Comparison of ENCODE assay signal across 8 cellular contexts in genomic region chr19:17406039-17406886, GRCh38. TPM values are rescaled to one million over a fixed set of nuclear protein-coding genes. Genes with fewer than 3 reads are reported as not detected.
DNase-seq lines count a peak whose midpoint lies in the region; ATAC-seq lines count a peak whose summit lies in the region.

No MANE protein-coding gene starts in this region.

- H3K9me3 ChIP-seq in Karpas-422 (ENCODE audit: low read length), result no peaks in the 10 kb centered on the region
- H3K9me3 ChIP-seq in mucosa of rectum (ENCODE audit: control insufficient read depth in 2 of 2, low read length in 2 of 2), result no peaks in the 10 kb centered on the region

- H3K27ac ChIP-seq in Karpas-422 (ENCODE audit: low read length) (peak overlapping the region; percentile 96), angular gyrus (ENCODE audit: low read depth, low read length) (peak overlapping the region; percentile 77), mucosa of rectum (ENCODE audit: low read depth in 2 of 2, low read length in 2 of 2) (peak overlapping the region; percentile 80 to 93)

- peak; percentile 13 for DNase-seq in activated naive CD4-positive, alpha-beta T cell treated with Interleukin-2 at 50 U/mL for 16 hours
- DNase-seq in activated naive CD4-positive, alpha-beta T cell (lab: John Stamatoyannopoulos, UW), result no peak
- no peak for DNase-seq in Karpas-422
- no peak for DNase-seq in cerebellar cortex (ENCODE audit: low spot score)
- no peak for DNase-seq in NCI-H2171 treated with DMSO at 0.1 percent for 48 hours (lab: John Stamatoyannopoulos, UW)

- peak overlapping the region; percentile 89 for H3K4me2 ChIP-seq in Karpas-422 (ENCODE audit: low read depth, low read length, poor library complexity, severe bottlenecking)

- no peaks in the 10 kb centered on the region for H3K27me3 ChIP-seq in Karpas-422 (ENCODE audit: low read length)
- H3K27me3 ChIP-seq in mucosa of rectum (ENCODE audit: control insufficient read depth in 2 of 2, insufficient read depth in 2 of 2, low read length in 2 of 2), result no peaks in the 10 kb centered on the region

- H3K79me2 ChIP-seq in Karpas-422 (ENCODE audit: low read length), result peaks cover 54% of the 10 kb centered on the region

- H3K36me3 ChIP-seq in Karpas-422 (ENCODE audit: insufficient read depth, low read length) (peaks cover 14% of the 10 kb centered on the region), mucosa of rectum (ENCODE audit: control insufficient read depth in 2 of 2, insufficient read depth in 2 of 2, low read length in 2 of 2) (no peaks in the 10 kb centered on the region)

- peak overlapping the region; percentile 91 for H3K9ac ChIP-seq in Karpas-422 (ENCODE audit: low read length)
- H3K9ac ChIP-seq in mucosa of rectum (ENCODE audit: low read depth in 1 of 2, low read length in 2 of 2), result peak overlapping the region; percentile 58 to 68

- H3K4me1 ChIP-seq in Karpas-422 (ENCODE audit: low read length) (peaks cover 39% of the 10 kb centered on the region), mucosa of rectum (ENCODE audit: control insufficient read depth in 2 of 2, insufficient read depth in 2 of 2, low read length in 2 of 2) (peaks cover 4 to 6% of the 10 kb centered on the region in 2 donors)

- H3K9me2 ChIP-seq in Karpas-422 (replicated peaks; ENCODE audit: insufficient read depth, low read length), result no peaks in the 10 kb centered on the region

- no peak overlapping the region for H2AFZ ChIP-seq in Karpas-422 (ENCODE audit: low read length)

- ATAC-seq in GM18517 (IDR thresholded peaks at IDR 0.05; ENCODE audit: unreplicated experiment), result no peak

- peaks cover 3% of the 10 kb centered on the region; the same call in 1 of the 2 replicates for H4K20me1 ChIP-seq in Karpas-422 (ENCODE audit: insufficient read depth, low read depth, low read length)

- H3K4me3 ChIP-seq in Karpas-422 (ENCODE audit: low read length) (peak overlapping the region; percentile 79), mucosa of rectum (ENCODE audit: low read length in 2 of 2) (peak overlapping the region; percentile 60 to 81)

RNA-seq across cellular contexts. Expression of gene BST2, which starts 0.8 kb away (rescaled TPM):
- total RNA-seq in Karpas-422 (2014; rRNA removed; shearing (Covaris generic); ENCODE audit: low replicate concordance), result 56.2 and 156 TPM in 2 replicates

RNA-seq across cellular contexts. Expression of gene CCDC194, which starts 12.3 kb away (rescaled TPM):
- total RNA-seq in Karpas-422 (2014; rRNA removed; shearing (Covaris generic); ENCODE audit: low replicate concordance), result 4.1 and 9.3 TPM in 2 replicates

RNA-seq across cellular contexts. Expression of gene MVB12A, which starts 13.6 kb away (rescaled TPM):
- total RNA-seq in Karpas-422 (2014; rRNA removed; shearing (Covaris generic); ENCODE audit: low replicate concordance), result 44.7 and 55.2 TPM in 2 replicates

RNA-seq across cellular contexts. Expression of gene PLVAP, which starts 29.1 kb away (rescaled TPM):
- 0.22 and 0.41 TPM in 2 replicates for total RNA-seq in Karpas-422 (2014; rRNA removed; shearing (Covaris generic); ENCODE audit: low replicate concordance)

RNA-seq across cellular contexts. Expression of gene TMEM221, which starts 42.2 kb away (rescaled TPM):
- total RNA-seq in Karpas-422 (2014; rRNA removed; shearing (Covaris generic); ENCODE audit: low replicate concordance), result not detected in 2 replicates
